ENCODE assay signal across 1 cellular context in the genomic region with DNA sequence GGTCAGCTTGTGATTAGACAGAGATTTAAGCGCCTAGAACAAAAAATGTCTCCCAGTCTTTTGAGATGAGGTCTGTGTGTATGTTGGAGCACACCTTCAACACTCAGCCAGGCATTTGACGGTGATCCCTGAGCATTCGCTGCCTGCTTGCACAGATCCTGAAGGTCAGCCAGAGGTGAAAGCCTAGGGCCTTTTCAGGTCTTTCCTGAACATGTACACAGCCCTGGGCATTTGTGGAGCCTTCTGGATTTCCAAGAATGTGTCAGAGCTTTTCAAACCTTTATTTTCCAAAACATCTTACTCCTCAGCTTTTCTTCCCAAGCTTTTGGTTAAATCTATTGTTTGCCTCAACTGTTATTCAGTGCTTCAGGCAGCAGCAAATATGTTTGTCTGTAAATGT.
TF ChIP-seq lines count a peak whose summit lies in the region.

No MANE protein-coding gene starts in this region.

TF ChIP-seq in GM23338, 12 proteins besides CTCF, POLR2A, EP300 and RAD21 (continued from another document):
- TF ChIP-seq, protein P1, sequence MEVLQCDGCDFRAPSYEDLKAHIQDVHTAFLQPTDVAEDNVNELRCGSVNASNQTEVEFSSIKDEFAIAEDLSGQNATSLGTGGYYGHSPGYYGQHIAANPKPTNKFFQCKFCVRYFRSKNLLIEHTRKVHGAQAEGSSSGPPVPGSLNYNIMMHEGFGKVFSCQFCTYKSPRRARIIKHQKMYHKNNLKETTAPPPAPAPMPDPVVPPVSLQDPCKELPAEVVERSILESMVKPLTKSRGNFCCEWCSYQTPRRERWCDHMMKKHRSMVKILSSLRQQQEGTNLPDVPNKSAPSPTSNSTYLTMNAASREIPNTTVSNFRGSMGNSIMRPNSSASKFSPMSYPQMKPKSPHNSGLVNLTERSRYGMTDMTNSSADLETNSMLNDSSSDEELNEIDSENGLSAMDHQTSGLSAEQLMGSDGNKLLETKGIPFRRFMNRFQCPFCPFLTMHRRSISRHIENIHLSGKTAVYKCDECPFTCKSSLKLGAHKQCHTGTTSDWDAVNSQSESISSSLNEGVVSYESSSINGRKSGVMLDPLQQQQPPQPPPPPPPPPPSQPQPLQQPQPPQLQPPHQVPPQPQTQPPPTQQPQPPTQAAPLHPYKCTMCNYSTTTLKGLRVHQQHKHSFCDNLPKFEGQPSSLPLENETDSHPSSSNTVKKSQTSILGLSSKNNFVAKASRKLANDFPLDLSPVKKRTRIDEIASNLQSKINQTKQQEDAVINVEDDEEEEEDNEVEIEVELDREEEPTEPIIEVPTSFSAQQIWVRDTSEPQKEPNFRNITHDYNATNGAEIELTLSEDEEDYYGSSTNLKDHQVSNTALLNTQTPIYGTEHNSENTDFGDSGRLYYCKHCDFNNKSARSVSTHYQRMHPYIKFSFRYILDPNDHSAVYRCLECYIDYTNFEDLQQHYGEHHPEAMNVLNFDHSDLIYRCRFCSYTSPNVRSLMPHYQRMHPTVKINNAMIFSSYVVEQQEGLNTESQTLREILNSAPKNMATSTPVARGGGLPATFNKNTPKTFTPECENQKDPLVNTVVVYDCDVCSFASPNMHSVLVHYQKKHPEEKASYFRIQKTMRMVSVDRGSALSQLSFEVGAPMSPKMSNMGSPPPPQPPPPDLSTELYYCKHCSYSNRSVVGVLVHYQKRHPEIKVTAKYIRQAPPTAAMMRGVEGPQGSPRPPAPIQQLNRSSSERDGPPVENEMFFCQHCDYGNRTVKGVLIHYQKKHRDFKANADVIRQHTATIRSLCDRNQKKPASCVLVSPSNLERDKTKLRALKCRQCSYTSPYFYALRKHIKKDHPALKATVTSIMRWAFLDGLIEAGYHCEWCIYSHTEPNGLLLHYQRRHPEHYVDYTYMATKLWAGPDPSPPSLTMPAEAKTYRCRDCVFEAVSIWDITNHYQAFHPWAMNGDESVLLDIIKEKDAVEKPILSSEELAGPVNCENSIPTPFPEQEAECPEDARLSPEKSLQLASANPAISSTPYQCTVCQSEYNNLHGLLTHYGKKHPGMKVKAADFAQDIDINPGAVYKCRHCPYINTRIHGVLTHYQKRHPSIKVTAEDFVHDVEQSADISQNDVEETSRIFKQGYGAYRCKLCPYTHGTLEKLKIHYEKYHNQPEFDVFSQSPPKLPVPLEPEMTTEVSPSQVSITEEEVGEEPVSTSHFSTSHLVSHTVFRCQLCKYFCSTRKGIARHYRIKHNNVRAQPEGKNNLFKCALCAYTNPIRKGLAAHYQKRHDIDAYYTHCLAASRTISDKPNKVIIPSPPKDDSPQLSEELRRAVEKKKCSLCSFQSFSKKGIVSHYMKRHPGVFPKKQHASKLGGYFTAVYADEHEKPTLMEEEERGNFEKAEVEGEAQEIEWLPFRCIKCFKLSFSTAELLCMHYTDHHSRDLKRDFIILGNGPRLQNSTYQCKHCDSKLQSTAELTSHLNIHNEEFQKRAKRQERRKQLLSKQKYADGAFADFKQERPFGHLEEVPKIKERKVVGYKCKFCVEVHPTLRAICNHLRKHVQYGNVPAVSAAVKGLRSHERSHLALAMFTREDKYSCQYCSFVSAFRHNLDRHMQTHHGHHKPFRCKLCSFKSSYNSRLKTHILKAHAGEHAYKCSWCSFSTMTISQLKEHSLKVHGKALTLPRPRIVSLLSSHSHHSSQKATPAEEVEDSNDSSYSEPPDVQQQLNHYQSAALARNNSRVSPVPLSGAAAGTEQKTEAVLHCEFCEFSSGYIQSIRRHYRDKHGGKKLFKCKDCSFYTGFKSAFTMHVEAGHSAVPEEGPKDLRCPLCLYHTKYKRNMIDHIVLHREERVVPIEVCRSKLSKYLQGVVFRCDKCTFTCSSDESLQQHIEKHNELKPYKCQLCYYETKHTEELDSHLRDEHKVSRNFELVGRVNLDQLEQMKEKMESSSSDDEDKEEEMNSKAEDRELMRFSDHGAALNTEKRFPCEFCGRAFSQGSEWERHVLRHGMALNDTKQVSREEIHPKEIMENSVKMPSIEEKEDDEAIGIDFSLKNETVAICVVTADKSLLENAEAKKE (CRISPR knock-in tag; IDR thresholded peaks at IDR 0.05): no peak
- no peak for TF ChIP-seq ZNF114 (CRISPR knock-in tag; IDR thresholded peaks at IDR 0.05)
TF ChIP-seq in GM23338: peak in this region for 0.
